ENCODE assay signal across 8 cellular contexts in genomic region chr1:108559215-108560142, GRCh38. TPM values are rescaled to one million over a fixed set of nuclear protein-coding genes. Genes with fewer than 3 reads are reported as not detected.
DNase-seq lines count a peak whose midpoint lies in the region; ATAC-seq and TF ChIP-seq lines count a peak whose summit lies in the region.

TSS of gene EEIG2 (plus strand) at chr1:108560100. CDS start at chr1:108560429, 329 bp downstream.

- TF ChIP-seq CTCF in GM23338 (conservative IDR thresholded peaks at IDR 0.05; ENCODE audit: low read depth in 2 of 2), result peak; percentile 44 to 72

- H3K9me3 ChIP-seq in ES-I3 (ENCODE audit: control insufficient read depth, insufficient read depth, low read length) (no peaks in the 10 kb centered on the region), Karpas-422 (ENCODE audit: low read length) (no peaks in the 10 kb centered on the region), neuronal stem cell (replicated peaks in 1 of 2; ENCODE audit: control insufficient read depth in 2 of 2, insufficient read depth in 1 of 2, low read depth in 1 of 2, low read length in 2 of 2) (no peaks in the 10 kb centered on the region)

- no peak within 1 kb of the TSS for H4K8ac ChIP-seq in neuronal stem cell (ENCODE audit: low read depth, low read length)

- peak; percentile 63 for ATAC-seq in GM23338

- DNase-seq in GM23338 (ENCODE audit: low spot score) (peak; percentile 94), Karpas-422 (peak; percentile 96), SHP77 (lab: John Stamatoyannopoulos, UW) (peak; percentile 37 to 75), foreskin melanocyte (peak; percentile 89), neuronal stem cell (ENCODE audit: low spot score) (peak; percentile 83), stromal cell of bone marrow (ENCODE audit: low read depth) (peak; percentile 83)
- peak; percentile 86 for DNase-seq in activated T-helper 9 cell treated with anti-CD3 and anti-CD28 coated beads, Interleukin-2, amount 50 U/mL, for 16 hours (ENCODE audit: low read depth)

- H3K36me3 ChIP-seq in ES-I3 (ENCODE audit: insufficient read depth, low read length), result no peaks in the 10 kb centered on the region
- no peaks in the 10 kb centered on the region for H3K36me3 ChIP-seq in GM23338 (ENCODE audit: insufficient read depth)
- H3K36me3 ChIP-seq in Karpas-422 (ENCODE audit: insufficient read depth, low read length), result no peaks in the 10 kb centered on the region
- H3K36me3 ChIP-seq in neuronal stem cell (replicated peaks in 1 of 2; ENCODE audit: control insufficient read depth in 2 of 2, insufficient read depth in 2 of 2, low read length in 2 of 2), result no peaks in the 10 kb centered on the region

- H3K36me3 Mint-ChIP-seq in GM23338 (ENCODE audit: low read depth), result no peaks in the 10 kb centered on the region

- peak within 1 kb of the TSS; percentile 89 for H3K4me3 Mint-ChIP-seq in GM23338

- no peaks in the 10 kb centered on the region for H3K9me3 Mint-ChIP-seq in GM23338

- H3K9me2 ChIP-seq in GM23338 (ENCODE audit: insufficient read depth) (no peaks in the 10 kb centered on the region), Karpas-422 (replicated peaks; ENCODE audit: insufficient read depth, low read length) (no peaks in the 10 kb centered on the region)

- H3K4me1 Mint-ChIP-seq in GM23338, result peaks cover 12% of the 10 kb centered on the region

- H3K18ac ChIP-seq in neuronal stem cell (ENCODE audit: low read length), result peak within 1 kb of the TSS; percentile 78

- H3K4ac ChIP-seq in neuronal stem cell (ENCODE audit: low read length), result no peak within 1 kb of the TSS

- H2BK5ac ChIP-seq in neuronal stem cell (ENCODE audit: low read length), result no peak within 1 kb of the TSS

- peaks cover 32% of the 10 kb centered on the region for H3K79me2 ChIP-seq in GM23338 (replicated peaks; ENCODE audit: insufficient read depth)
- H3K79me2 ChIP-seq in Karpas-422 (ENCODE audit: low read length), result no peaks in the 10 kb centered on the region

- peak within 1 kb of the TSS; percentile 79 for H3K14ac ChIP-seq in neuronal stem cell (ENCODE audit: low read length)

- no peak within 1 kb of the TSS for H4K91ac ChIP-seq in neuronal stem cell (ENCODE audit: low read depth, low read length, poor library complexity)

- peaks cover 5% of the 10 kb centered on the region for H3K27me3 Mint-ChIP-seq in GM23338 (ENCODE audit: insufficient read depth, low read depth, poor library complexity)

- H2BK12ac ChIP-seq in neuronal stem cell (ENCODE audit: low read length), result no peak within 1 kb of the TSS

- peak within 1 kb of the TSS; percentile 74 for H3K4me3 ChIP-seq in GM23338
- peak within 1 kb of the TSS; percentile 68 for H3K4me3 ChIP-seq in Karpas-422 (ENCODE audit: low read length)
- peak within 1 kb of the TSS; percentile 70 to 78 for H3K4me3 ChIP-seq in neuronal stem cell (ENCODE audit: low read length in 2 of 2)

- H4K20me1 ChIP-seq in GM23338 (replicated peaks; ENCODE audit: insufficient read depth) (peaks cover 4% of the 10 kb centered on the region; the same call in 1 of the 2 replicates), Karpas-422 (ENCODE audit: insufficient read depth, low read depth, low read length) (no peaks in the 10 kb centered on the region)

- no peak within 1 kb of the TSS for H2BK120ac ChIP-seq in neuronal stem cell (ENCODE audit: low read depth, low read length)

- H3K9ac ChIP-seq in ES-I3 (ENCODE audit: low read depth, low read length) (peak within 1 kb of the TSS; percentile 64), Karpas-422 (ENCODE audit: low read length) (peak within 1 kb of the TSS; percentile 71), neuronal stem cell (ENCODE audit: low read depth, low read length, poor library complexity) (peak within 1 kb of the TSS; percentile 85)

- H3K79me1 ChIP-seq in neuronal stem cell (ENCODE audit: low read depth, low read length), result no peaks in the 10 kb centered on the region

- H3K4me2 ChIP-seq in GM23338, result peak within 1 kb of the TSS; percentile 94
- H3K4me2 ChIP-seq in Karpas-422 (ENCODE audit: low read depth, low read length, poor library complexity, severe bottlenecking), result peak within 1 kb of the TSS; percentile 89
- peak within 1 kb of the TSS; percentile 59 for H3K4me2 ChIP-seq in neuronal stem cell (ENCODE audit: insufficient read depth, low read length, poor library complexity, severe bottlenecking)

- H3K4me1 ChIP-seq in ES-I3 (ENCODE audit: insufficient read depth, low read length), result no peaks in the 10 kb centered on the region; the same call in 1 of the 2 replicates
- peaks cover 39% of the 10 kb centered on the region for H3K4me1 ChIP-seq in GM23338 (ENCODE audit: insufficient read depth)
- peaks cover 39% of the 10 kb centered on the region for H3K4me1 ChIP-seq in Karpas-422 (ENCODE audit: low read length)
- peaks cover 1 to 6% of the 10 kb centered on the region in 2 donors for H3K4me1 ChIP-seq in neuronal stem cell (ENCODE audit: control insufficient read depth in 2 of 2, insufficient read depth in 1 of 2, low read depth in 1 of 2, low read length in 2 of 2)

- no peak within 1 kb of the TSS for H2AK5ac ChIP-seq in neuronal stem cell (ENCODE audit: low read depth, low read length)

- H3K23ac ChIP-seq in neuronal stem cell (ENCODE audit: low read depth, low read length, poor library complexity), result no peak within 1 kb of the TSS

- no CpG with 5 or more reads among the region's 55 CpGs for WGBS in neuronal stem cell (ENCODE audit: extremely low coverage in 2 of 2, insufficient read length in 2 of 2, insufficient replicate concordance in 1 of 2), 2 donors

- H2AFZ ChIP-seq in GM23338 (peak within 1 kb of the TSS; percentile 7), Karpas-422 (ENCODE audit: low read length) (peak within 1 kb of the TSS; percentile 74), neuronal stem cell (ENCODE audit: low read length) (peak within 1 kb of the TSS; percentile 95)

- peak within 1 kb of the TSS; percentile 56 for H3K27ac Mint-ChIP-seq in GM23338

- H2BK15ac ChIP-seq in neuronal stem cell (ENCODE audit: low read length), result peak within 1 kb of the TSS; percentile 12

- peak within 1 kb of the TSS; percentile 51; the same call in 1 of the 2 replicates for H3K27ac ChIP-seq in GM23338 (ENCODE audit: low read depth)
- 0 out of 2 replicates have a peak within 1 kb of the TSS, but pooled peaks have one; percentile 37 for H3K27ac ChIP-seq in Karpas-422 (ENCODE audit: low read length)
- H3K27ac ChIP-seq in neuronal stem cell (replicated peaks; ENCODE audit: low read length), result no peak within 1 kb of the TSS

- H3F3A ChIP-seq in GM23338 (replicated peaks; ENCODE audit: low read depth), result peaks cover 5% of the 10 kb centered on the region

- H3K27me3 ChIP-seq in GM23338 (ENCODE audit: insufficient read depth) (no peaks in the 10 kb centered on the region), Karpas-422 (ENCODE audit: low read length) (no peaks in the 10 kb centered on the region), neuronal stem cell (ENCODE audit: control insufficient read depth in 3 of 3, insufficient read depth in 3 of 3, low read depth in 1 of 3, low read length in 3 of 3) (peaks cover 0 to 28% (median 0%) of the 10 kb centered on the region in 3 experiments)

TF ChIP-seq in GM23338, 12 proteins besides CTCF, POLR2A, EP300 and RAD21 (continues in another document):
- TF ChIP-seq REST (IDR thresholded peaks at IDR 0.05; ENCODE audit: unreplicated experiment) (no peak), POLR2AphosphoS5 (IDR thresholded peaks at IDR 0.05; ENCODE audit: low read depth) (peak; percentile 22; the same call in 1 of the 2 replicates)

RNA-seq across cellular contexts. Expression of gene EEIG2, which starts in this region (rescaled TPM):
- 42.5 and 44.5 TPM in 2 replicates for total RNA-seq in GM23338 (2014; rRNA removed; shearing (Covaris generic))
- 6.0 and 7.9 TPM in 2 replicates for polyA plus RNA-seq in GM23338 (2016; fragmentation: Nextera tagmentation; extraction: Ambion mirVana)
- 3.4 and 5.0 TPM in 2 replicates for total RNA-seq in Karpas-422 (2014; rRNA removed; shearing (Covaris generic); ENCODE audit: low replicate concordance)
- 5.3 TPM for polyA plus RNA-seq in neuronal stem cell (2013, experiment 1 of 2)
- 5.4 TPM for polyA plus RNA-seq in neuronal stem cell (2013, experiment 2 of 2)

Comparison
In these comparisons a context has a peak if more than half of its experiments do, and no peak if none do; other contexts are left out.
1. H2AFZ ChIP-seq: peak in every context shown above with its lines; median percentile 95 in neuronal stem cell; 74 in Karpas-422; 7 in GM23338.